Comparison of ENCODE assay signal across 1 cellular context in genomic region chr17:973053-973452, GRCh38.
TF ChIP-seq lines count a peak whose summit lies in the region.

No MANE protein-coding gene starts in this region.

TF ChIP-seq in GM23338, 12 proteins besides CTCF, POLR2A, EP300 and RAD21 (continued from another document):
- TF ChIP-seq, protein P1, sequence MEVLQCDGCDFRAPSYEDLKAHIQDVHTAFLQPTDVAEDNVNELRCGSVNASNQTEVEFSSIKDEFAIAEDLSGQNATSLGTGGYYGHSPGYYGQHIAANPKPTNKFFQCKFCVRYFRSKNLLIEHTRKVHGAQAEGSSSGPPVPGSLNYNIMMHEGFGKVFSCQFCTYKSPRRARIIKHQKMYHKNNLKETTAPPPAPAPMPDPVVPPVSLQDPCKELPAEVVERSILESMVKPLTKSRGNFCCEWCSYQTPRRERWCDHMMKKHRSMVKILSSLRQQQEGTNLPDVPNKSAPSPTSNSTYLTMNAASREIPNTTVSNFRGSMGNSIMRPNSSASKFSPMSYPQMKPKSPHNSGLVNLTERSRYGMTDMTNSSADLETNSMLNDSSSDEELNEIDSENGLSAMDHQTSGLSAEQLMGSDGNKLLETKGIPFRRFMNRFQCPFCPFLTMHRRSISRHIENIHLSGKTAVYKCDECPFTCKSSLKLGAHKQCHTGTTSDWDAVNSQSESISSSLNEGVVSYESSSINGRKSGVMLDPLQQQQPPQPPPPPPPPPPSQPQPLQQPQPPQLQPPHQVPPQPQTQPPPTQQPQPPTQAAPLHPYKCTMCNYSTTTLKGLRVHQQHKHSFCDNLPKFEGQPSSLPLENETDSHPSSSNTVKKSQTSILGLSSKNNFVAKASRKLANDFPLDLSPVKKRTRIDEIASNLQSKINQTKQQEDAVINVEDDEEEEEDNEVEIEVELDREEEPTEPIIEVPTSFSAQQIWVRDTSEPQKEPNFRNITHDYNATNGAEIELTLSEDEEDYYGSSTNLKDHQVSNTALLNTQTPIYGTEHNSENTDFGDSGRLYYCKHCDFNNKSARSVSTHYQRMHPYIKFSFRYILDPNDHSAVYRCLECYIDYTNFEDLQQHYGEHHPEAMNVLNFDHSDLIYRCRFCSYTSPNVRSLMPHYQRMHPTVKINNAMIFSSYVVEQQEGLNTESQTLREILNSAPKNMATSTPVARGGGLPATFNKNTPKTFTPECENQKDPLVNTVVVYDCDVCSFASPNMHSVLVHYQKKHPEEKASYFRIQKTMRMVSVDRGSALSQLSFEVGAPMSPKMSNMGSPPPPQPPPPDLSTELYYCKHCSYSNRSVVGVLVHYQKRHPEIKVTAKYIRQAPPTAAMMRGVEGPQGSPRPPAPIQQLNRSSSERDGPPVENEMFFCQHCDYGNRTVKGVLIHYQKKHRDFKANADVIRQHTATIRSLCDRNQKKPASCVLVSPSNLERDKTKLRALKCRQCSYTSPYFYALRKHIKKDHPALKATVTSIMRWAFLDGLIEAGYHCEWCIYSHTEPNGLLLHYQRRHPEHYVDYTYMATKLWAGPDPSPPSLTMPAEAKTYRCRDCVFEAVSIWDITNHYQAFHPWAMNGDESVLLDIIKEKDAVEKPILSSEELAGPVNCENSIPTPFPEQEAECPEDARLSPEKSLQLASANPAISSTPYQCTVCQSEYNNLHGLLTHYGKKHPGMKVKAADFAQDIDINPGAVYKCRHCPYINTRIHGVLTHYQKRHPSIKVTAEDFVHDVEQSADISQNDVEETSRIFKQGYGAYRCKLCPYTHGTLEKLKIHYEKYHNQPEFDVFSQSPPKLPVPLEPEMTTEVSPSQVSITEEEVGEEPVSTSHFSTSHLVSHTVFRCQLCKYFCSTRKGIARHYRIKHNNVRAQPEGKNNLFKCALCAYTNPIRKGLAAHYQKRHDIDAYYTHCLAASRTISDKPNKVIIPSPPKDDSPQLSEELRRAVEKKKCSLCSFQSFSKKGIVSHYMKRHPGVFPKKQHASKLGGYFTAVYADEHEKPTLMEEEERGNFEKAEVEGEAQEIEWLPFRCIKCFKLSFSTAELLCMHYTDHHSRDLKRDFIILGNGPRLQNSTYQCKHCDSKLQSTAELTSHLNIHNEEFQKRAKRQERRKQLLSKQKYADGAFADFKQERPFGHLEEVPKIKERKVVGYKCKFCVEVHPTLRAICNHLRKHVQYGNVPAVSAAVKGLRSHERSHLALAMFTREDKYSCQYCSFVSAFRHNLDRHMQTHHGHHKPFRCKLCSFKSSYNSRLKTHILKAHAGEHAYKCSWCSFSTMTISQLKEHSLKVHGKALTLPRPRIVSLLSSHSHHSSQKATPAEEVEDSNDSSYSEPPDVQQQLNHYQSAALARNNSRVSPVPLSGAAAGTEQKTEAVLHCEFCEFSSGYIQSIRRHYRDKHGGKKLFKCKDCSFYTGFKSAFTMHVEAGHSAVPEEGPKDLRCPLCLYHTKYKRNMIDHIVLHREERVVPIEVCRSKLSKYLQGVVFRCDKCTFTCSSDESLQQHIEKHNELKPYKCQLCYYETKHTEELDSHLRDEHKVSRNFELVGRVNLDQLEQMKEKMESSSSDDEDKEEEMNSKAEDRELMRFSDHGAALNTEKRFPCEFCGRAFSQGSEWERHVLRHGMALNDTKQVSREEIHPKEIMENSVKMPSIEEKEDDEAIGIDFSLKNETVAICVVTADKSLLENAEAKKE (CRISPR knock-in tag; IDR thresholded peaks at IDR 0.05), result no peak
- TF ChIP-seq, protein P2, sequence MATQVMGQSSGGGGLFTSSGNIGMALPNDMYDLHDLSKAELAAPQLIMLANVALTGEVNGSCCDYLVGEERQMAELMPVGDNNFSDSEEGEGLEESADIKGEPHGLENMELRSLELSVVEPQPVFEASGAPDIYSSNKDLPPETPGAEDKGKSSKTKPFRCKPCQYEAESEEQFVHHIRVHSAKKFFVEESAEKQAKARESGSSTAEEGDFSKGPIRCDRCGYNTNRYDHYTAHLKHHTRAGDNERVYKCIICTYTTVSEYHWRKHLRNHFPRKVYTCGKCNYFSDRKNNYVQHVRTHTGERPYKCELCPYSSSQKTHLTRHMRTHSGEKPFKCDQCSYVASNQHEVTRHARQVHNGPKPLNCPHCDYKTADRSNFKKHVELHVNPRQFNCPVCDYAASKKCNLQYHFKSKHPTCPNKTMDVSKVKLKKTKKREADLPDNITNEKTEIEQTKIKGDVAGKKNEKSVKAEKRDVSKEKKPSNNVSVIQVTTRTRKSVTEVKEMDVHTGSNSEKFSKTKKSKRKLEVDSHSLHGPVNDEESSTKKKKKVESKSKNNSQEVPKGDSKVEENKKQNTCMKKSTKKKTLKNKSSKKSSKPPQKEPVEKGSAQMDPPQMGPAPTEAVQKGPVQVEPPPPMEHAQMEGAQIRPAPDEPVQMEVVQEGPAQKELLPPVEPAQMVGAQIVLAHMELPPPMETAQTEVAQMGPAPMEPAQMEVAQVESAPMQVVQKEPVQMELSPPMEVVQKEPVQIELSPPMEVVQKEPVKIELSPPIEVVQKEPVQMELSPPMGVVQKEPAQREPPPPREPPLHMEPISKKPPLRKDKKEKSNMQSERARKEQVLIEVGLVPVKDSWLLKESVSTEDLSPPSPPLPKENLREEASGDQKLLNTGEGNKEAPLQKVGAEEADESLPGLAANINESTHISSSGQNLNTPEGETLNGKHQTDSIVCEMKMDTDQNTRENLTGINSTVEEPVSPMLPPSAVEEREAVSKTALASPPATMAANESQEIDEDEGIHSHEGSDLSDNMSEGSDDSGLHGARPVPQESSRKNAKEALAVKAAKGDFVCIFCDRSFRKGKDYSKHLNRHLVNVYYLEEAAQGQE (IDR thresholded peaks at IDR 0.05; ENCODE audit: unreplicated experiment), result no peak
- TF ChIP-seq ZNF331 (CRISPR knock-in tag; IDR thresholded peaks at IDR 0.05; ENCODE audit: low read depth) (no peak), NANOG (IDR thresholded peaks at IDR 0.05; ENCODE audit: borderline replicate concordance) (no peak), POLR2AphosphoS5 (IDR thresholded peaks at IDR 0.05; ENCODE audit: low read depth) (no peak), EZH2 (IDR thresholded peaks at IDR 0.05; ENCODE audit: low read depth, unreplicated experiment) (no peak)
